15 cellular contexts compared by ENCODE assay signal in genomic region chr2:40395169-40396023, GRCh38. TPM values are rescaled to one million over a fixed set of nuclear protein-coding genes. Genes with fewer than 3 reads are reported as not detected.
DNase-seq lines count a peak whose midpoint lies in the region; ATAC-seq and TF ChIP-seq lines count a peak whose summit lies in the region.
"Had no signal": no experiment of that assay in that cellular context is flagged by ENCODE, and none has a peak within 500 bp of the region (broad histone marks: within the 10 kb centered on the region; RNA-seq: fewer than 3 reads in every experiment).

No MANE protein-coding gene starts in this region.

- no peaks in the 10 kb centered on the region for H3K9me2 ChIP-seq in GM23338 (ENCODE audit: insufficient read depth)

- H3K79me2 ChIP-seq in GM23338 (replicated peaks; ENCODE audit: insufficient read depth) (no peaks in the 10 kb centered on the region), parathyroid adenoma (no peaks in the 10 kb centered on the region)

- H4K20me1 ChIP-seq in GM23338 (replicated peaks; ENCODE audit: insufficient read depth) = no peaks in the 10 kb centered on the region

- H2AFZ ChIP-seq in GM23338 (no peak overlapping the region), parathyroid adenoma (peak overlapping the region; percentile 13)

- H3K4me2 ChIP-seq in GM23338 (no peak overlapping the region), parathyroid adenoma (ENCODE audit: low read length) (peak overlapping the region; percentile 53)

- no peaks in the 10 kb centered on the region for H3K36me3 ChIP-seq in GM23338 (ENCODE audit: insufficient read depth)
- no peaks in the 10 kb centered on the region for H3K36me3 ChIP-seq in RWPE2 (ENCODE audit: low read depth)
- H3K36me3 ChIP-seq in parathyroid adenoma (ENCODE audit: control insufficient read depth, insufficient read depth, low read length) = no peaks in the 10 kb centered on the region
- no peaks in the 10 kb centered on the region for H3K36me3 ChIP-seq in HAP-1 (replicated peaks)
- H3K36me3 ChIP-seq: tibial nerve had no signal

- H3K4me1 ChIP-seq in GM23338 (ENCODE audit: insufficient read depth) (peaks cover 4% of the 10 kb centered on the region), RWPE2 (ENCODE audit: insufficient read depth, poor library complexity, severe bottlenecking) (peaks cover 12% of the 10 kb centered on the region), foreskin keratinocyte (no peaks in the 10 kb centered on the region), parathyroid adenoma (no peaks in the 10 kb centered on the region), HAP-1 (no peaks in the 10 kb centered on the region; the same call in 1 of the 2 replicates)

- peak overlapping the region; percentile 18; the same call in 1 of the 2 replicates for H3K27ac Mint-ChIP-seq in GM23338
- H3K27ac Mint-ChIP-seq: activated T-helper 2 cell treated with anti-CD3 and anti-CD28 coated beads, Interferon-gamma antibody, Interleukin-2, Interleukin-4, amounts not matched to agents 10 μg/mL and 5 μg/mL and 100 μg/mL, durations not matched to agents 14 hours and 24 hours and 36 hours had no signal

- H3K27ac ChIP-seq in GM23338 (ENCODE audit: low read depth) (no peak overlapping the region), RWPE2 (ENCODE audit: poor library complexity, severe bottlenecking) (peak overlapping the region; percentile 33), foreskin keratinocyte (peak overlapping the region; percentile 32), parathyroid adenoma (no peak overlapping the region)
- H3K27ac ChIP-seq: C4-2B, RWPE1, tibial nerve had no signal

- DNase-seq in GM23338 (ENCODE audit: low spot score) (no peak), RWPE2 (ENCODE audit: low spot score) (no peak), foreskin keratinocyte (peak in 1 of 2 donors; percentile 62), HAP-1 (ENCODE audit: low spot score in 2 of 2) (no peak), COR-L47 (lab: John Stamatoyannopoulos, UW) (no peak), D341Med (ENCODE audit: low spot score) (no peak)
- DNase-seq in stimulated activated naive CD8-positive, alpha-beta T cell treated with anti-CD3 and anti-CD28 coated beads, Interleukin-15, Interleukin-2, amounts not matched to agents 100 U/mL and 50 U/mL, for 24 hours = no peak
- DNase-seq: activated CD4-positive, alpha-beta T cell treated with anti-CD3 and anti-CD28 coated beads, Interleukin-2, amount 50 U/mL, for 1 hour; stimulated activated CD4-positive, alpha-beta T cell treated with anti-CD3 and anti-CD28 coated beads, Interleukin-1b, Interleukin-23, amount 100 ng/mL, for 48 hours; T1000 had no signal

- H3K9ac ChIP-seq in parathyroid adenoma = no peak overlapping the region

- H3K27me3 Mint-ChIP-seq in GM23338 (ENCODE audit: insufficient read depth, low read depth, poor library complexity) = no peaks in the 10 kb centered on the region

- H3K27me3 ChIP-seq in GM23338 (ENCODE audit: insufficient read depth) (no peaks in the 10 kb centered on the region), RWPE2 (ENCODE audit: insufficient read depth, poor library complexity, severe bottlenecking) (no peaks in the 10 kb centered on the region), foreskin keratinocyte (no peaks in the 10 kb centered on the region), parathyroid adenoma (ENCODE audit: control insufficient read depth, insufficient read depth, low read length) (no peaks in the 10 kb centered on the region), HAP-1 (ENCODE audit: low read depth) (no peaks in the 10 kb centered on the region)
- H3K27me3 ChIP-seq: tibial nerve had no signal

- H3K36me3 Mint-ChIP-seq in GM23338 (ENCODE audit: low read depth) = peaks cover 4% of the 10 kb centered on the region; the same call in 2 of the 3 replicates

- no peak for ATAC-seq in GM23338
- ATAC-seq in RWPE2 (ENCODE audit: low read depth) = peak; percentile 85
- peak; percentile 61 for ATAC-seq in foreskin keratinocyte
- no peak for ATAC-seq in stimulated activated naive CD8-positive, alpha-beta T cell treated with anti-CD3 and anti-CD28 coated beads, Interleukin-15, Interleukin-2, amounts not matched to agents 100 U/mL and 50 U/mL, for 24 hours

- in situ Hi-C loops in HAP-1 (cut with MboI; ENCODE audit: low sequenced_read_pairs) = no loop called here

- TF ChIP-seq CTCF in GM23338 (conservative IDR thresholded peaks at IDR 0.05; ENCODE audit: low read depth in 2 of 2) (no peak), RWPE2 (IDR thresholded peaks at IDR 0.05; ENCODE audit: poor library complexity, severe bottlenecking) (no peak), foreskin keratinocyte (conservative IDR thresholded peaks at IDR 0.05) (no peak), parathyroid adenoma (IDR thresholded peaks at IDR 0.05) (no peak)

- H3K9me3 Mint-ChIP-seq in GM23338 = no peaks in the 10 kb centered on the region; the same call in 1 of the 3 replicates
- H3K9me3 Mint-ChIP-seq: activated T-helper 2 cell treated with anti-CD3 and anti-CD28 coated beads, Interferon-gamma antibody, Interleukin-2, Interleukin-4, amounts not matched to agents 10 μg/mL and 5 μg/mL and 100 μg/mL, durations not matched to agents 14 hours and 24 hours and 36 hours had no signal

- H3K9me3 ChIP-seq in RWPE2 (ENCODE audit: severe bottlenecking) (no peaks in the 10 kb centered on the region), parathyroid adenoma (ENCODE audit: control insufficient read depth, low read length) (no peaks in the 10 kb centered on the region), HAP-1 (no peaks in the 10 kb centered on the region)
- H3K9me3 ChIP-seq: tibial nerve had no signal

- no peak overlapping the region for H3K4me3 Mint-ChIP-seq in GM23338

- H3K4me1 Mint-ChIP-seq in GM23338 = peaks cover 10% of the 10 kb centered on the region

- H3K4me3 ChIP-seq in GM23338 (no peak overlapping the region), RWPE2 (ENCODE audit: severe bottlenecking) (no peak overlapping the region), parathyroid adenoma (ENCODE audit: low read depth, low read length) (no peak overlapping the region), HAP-1 (no peak overlapping the region)
- H3K4me3 ChIP-seq: tibial nerve had no signal

- H3F3A ChIP-seq in GM23338 (replicated peaks; ENCODE audit: low read depth) = no peaks in the 10 kb centered on the region

TF ChIP-seq in GM23338, 12 proteins besides CTCF, POLR2A, EP300 and RAD21 (continues in another document):
- TF ChIP-seq EZH2 (IDR thresholded peaks at IDR 0.05; ENCODE audit: low read depth, unreplicated experiment) = no peak
- TF ChIP-seq POLR2AphosphoS5 (IDR thresholded peaks at IDR 0.05; ENCODE audit: low read depth) = no peak
- TF ChIP-seq CREB1 (CRISPR knock-in tag; IDR thresholded peaks at IDR 0.05; ENCODE audit: low read depth) = no peak

RNA-seq across cellular contexts. Expression of gene SLC8A1, which starts 56.5 kb away (rescaled TPM):
- total RNA-seq in GM23338 (2014; rRNA removed; shearing (Covaris generic)) = 2.5 and 3.3 TPM in 2 replicates
- 2.3 and 2.5 TPM in 2 replicates for polyA plus RNA-seq in GM23338 (2016; fragmentation: Nextera tagmentation; extraction: Ambion mirVana)
- 19.9 and 20.4 TPM in 2 replicates for total RNA-seq in foreskin keratinocyte
- polyA plus RNA-seq in foreskin keratinocyte = 0.64 and 0.96 TPM in 2 replicates

Comparison
In these comparisons a context has a peak if more than half of its experiments do, and no peak if none do; other contexts are left out.
1. ATAC-seq: peak in RWPE2 (single experiment) and foreskin keratinocyte (single experiment); none in GM23338 (single experiment) and stimulated activated naive CD8-positive, alpha-beta T cell treated with anti-CD3 and anti-CD28 coated beads, Interleukin-15, Interleukin-2, amounts not matched to agents 100 U/mL and 50 U/mL, for 24 hours (single experiment).
2. H3K27ac ChIP-seq: peak in RWPE2 (single experiment) and foreskin keratinocyte (single experiment); none in GM23338 (single experiment) and parathyroid adenoma (single experiment).